Comparison of ENCODE assay signal across 9 cellular contexts in the genomic region with DNA sequence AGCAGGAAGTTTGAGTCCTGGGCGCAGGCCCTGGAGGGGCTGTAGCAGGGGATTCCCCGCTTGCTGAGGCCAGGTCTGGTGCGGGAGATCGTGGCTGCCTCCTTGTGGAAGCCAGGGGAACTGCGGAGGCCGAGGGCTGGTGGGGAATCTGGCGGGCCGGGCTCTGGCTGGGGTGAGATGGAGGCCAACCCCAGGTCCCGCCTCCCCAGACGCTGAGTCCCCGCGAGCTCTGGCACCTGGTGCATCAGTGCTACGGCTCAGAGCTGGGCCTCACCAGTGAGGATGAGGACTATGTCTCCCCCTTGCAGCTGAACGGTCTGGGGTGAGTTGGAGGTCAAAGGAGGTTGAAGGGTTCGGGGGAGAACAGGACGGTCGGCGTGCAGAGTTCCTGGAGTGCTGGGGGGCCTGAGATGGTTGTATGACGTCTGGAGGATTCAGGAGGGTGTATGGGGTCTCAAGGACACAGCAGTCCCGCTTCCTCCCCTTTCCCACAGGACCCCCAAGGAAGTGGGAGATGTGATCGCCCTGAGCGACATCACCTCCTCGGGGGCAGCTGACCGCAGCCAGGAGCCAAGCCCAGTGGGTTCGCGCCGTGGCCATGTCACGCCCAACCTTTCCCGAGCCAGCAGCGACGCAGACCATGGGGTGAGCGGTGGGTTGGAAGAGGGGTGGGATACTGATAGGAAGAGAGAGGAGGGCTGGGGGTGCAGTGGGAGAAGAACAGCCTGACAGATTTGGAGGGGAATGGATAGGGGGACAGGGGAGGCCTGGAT. TPM values are rescaled to one million over a fixed set of nuclear protein-coding genes. Genes with fewer than 3 reads are reported as not detected.
DNase-seq lines count a peak whose midpoint lies in the region; ATAC-seq, FAIRE-seq and TF ChIP-seq lines count a peak whose summit lies in the region.
"Had no signal": no experiment of that assay in that cellular context is flagged by ENCODE, and none has a peak within 500 bp of the region (broad histone marks: within the 10 kb centered on the region; RNA-seq: fewer than 3 reads in every experiment).

No MANE protein-coding gene starts in this region.

- H3K4me2 ChIP-seq in K562 (ENCODE audit: insufficient read depth, low read length), result no peak overlapping the region
- H3K4me2 ChIP-seq in keratinocyte (ENCODE audit: control insufficient read depth, extremely low read depth, insufficient read depth, low read depth, low read length), result no peak overlapping the region

- 0 out of 4 replicates have a peak overlapping the region, but pooled peaks of 1 of the 2 experiments have one; percentile 6 for H3K9ac ChIP-seq in K562 (ENCODE audit: insufficient read depth in 1 of 2, low read depth in 2 of 2, low read length in 2 of 2)
- H3K9ac ChIP-seq in keratinocyte (ENCODE audit: control insufficient read depth, extremely low read depth, insufficient read depth, low read length), result no peak overlapping the region

- peaks cover 3% of the 10 kb centered on the region for H3K9me3 ChIP-seq in WERI-Rb-1 (ENCODE audit: severe bottlenecking)
- no peaks in the 10 kb centered on the region for H3K9me3 ChIP-seq in K562 (replicated peaks; ENCODE audit: control insufficient read depth, insufficient read depth, low read depth, low read length)
- no peaks in the 10 kb centered on the region for H3K9me3 ChIP-seq in keratinocyte (ENCODE audit: control insufficient read depth, low read depth, low read length)

- peak; percentile 89 for ATAC-seq in K562

- H2AFZ ChIP-seq in K562 (ENCODE audit: low read depth, low read length) (no peak overlapping the region), keratinocyte (ENCODE audit: control insufficient read depth, low read length) (no peak overlapping the region)

- no peaks in the 10 kb centered on the region for H3K27me3 ChIP-seq in WERI-Rb-1 (ENCODE audit: insufficient read depth, low read depth, severe bottlenecking)
- H3K27me3 ChIP-seq in K562 (ENCODE audit: control insufficient read depth in 2 of 2, insufficient read depth in 2 of 2, low read length in 2 of 2), result no peaks in the 10 kb centered on the region
- no peaks in the 10 kb centered on the region for H3K27me3 ChIP-seq in keratinocyte (ENCODE audit: control insufficient read depth, extremely low read depth, insufficient read depth, low read length)

- TF ChIP-seq RAD21 in Ishikawa (IDR thresholded peaks at IDR 0.05; ENCODE audit: low read depth), result peak; percentile 83
- peak; percentile 76 to 89 for TF ChIP-seq RAD21 in K562 (CRISPR knock-in tag; conservative IDR thresholded peaks at IDR 0.05 in 1 of 2, IDR thresholded peaks at IDR 0.05 in 1 of 2)

- peak overlapping the region; percentile 61 for H3K27ac ChIP-seq in WERI-Rb-1
- no peak overlapping the region for H3K27ac ChIP-seq in K562 (ENCODE audit: extremely low read depth, low read depth, low read length)
- no peak overlapping the region for H3K27ac ChIP-seq in keratinocyte (ENCODE audit: control insufficient read depth, insufficient read depth, low read length)
- H3K27ac ChIP-seq: SK-N-MC had no signal

- H3K79me2 ChIP-seq in K562 (ENCODE audit: control insufficient read depth, insufficient read depth, low read length) (no peaks in the 10 kb centered on the region), keratinocyte (ENCODE audit: control insufficient read depth, insufficient read depth, low read length) (no peaks in the 10 kb centered on the region)

- H3K36me3 ChIP-seq in WERI-Rb-1, result peaks cover 92% of the 10 kb centered on the region
- H3K36me3 ChIP-seq in K562 (ENCODE audit: control insufficient read depth, insufficient read depth, low read length), result peaks cover 88% of the 10 kb centered on the region
- H3K36me3 ChIP-seq in keratinocyte (ENCODE audit: control insufficient read depth in 2 of 2, extremely low read depth in 1 of 2, insufficient read depth in 2 of 2, low read length in 2 of 2), result peaks cover 18 to 22% of the 10 kb centered on the region in 2 experiments

- in situ Hi-C loops in K562 (cut with MboI), result loop anchor here (5.0 kb wide), 1 partner anchor 171 kb away; no protein-coding TSS in a partner anchor

- 74% methylated on average over 22 of the region's 32 CpGs for WGBS in K562 (ENCODE audit: insufficient coverage, low coverage, missing lambda C conversion rate)

- DNase-seq in DMS53 (lab: John Stamatoyannopoulos, UW) (peak; percentile 72), WERI-Rb-1 (peak; percentile 84), K562 (ENCODE audit: extremely low read depth in 1 of 4, low spot score in 3 of 4) (peak; percentile 65 to 78 (median 74)), keratinocyte (ENCODE audit: low read depth, low spot score) (peak; percentile 9), NCI-H1417 treated with DMSO at 0.1 percent for 48 hours (lab: John Stamatoyannopoulos, UW) (no peak), KG1 (lab: John Stamatoyannopoulos, UW) (no peak)
- peak; percentile 82 for DNase-seq in stimulated activated CD4-positive, alpha-beta T cell treated with anti-CD3 and anti-CD28 coated beads, Interleukin-4, amount 100 ng/mL, for 1 hour

- CTCF ChIA-PET in K562 (lab: Yijun Ruan, JAX; ENCODE audit: low intra/inter-chr PET ratio), result interaction anchor here (0.6 to 2.7 kb wide), 4 partner anchors 40 to 373 kb away, joined by 3 to 28 read pairs (median 3); a partner anchor contains a TSS

- POLR2A ChIA-PET in K562 (lab: Yijun Ruan, JAX), result interaction anchor here (0.8 kb wide), 1 partner anchor 123 kb away, joined by 4 read pairs; no protein-coding TSS in a partner anchor

- 0 out of 2 replicates have a peak, but pooled peaks have one; percentile 37 for TF ChIP-seq POLR2A in K562 (conservative IDR thresholded peaks at IDR 0.05)

- FAIRE-seq in K562 (lab: Jason Lieb, UNC) (no peak), keratinocyte (lab: Jason Lieb, UNC) (no peak)

- intact Hi-C loops in K562 (cut with micrococcal nuclease), result loop anchor here (1.0 to 2.0 kb wide), 3 partner anchors 40 to 278 kb away; a partner anchor contains a TSS

- no peak for TF ChIP-seq EP300 in Ishikawa (IDR thresholded peaks at IDR 0.05; ENCODE audit: borderline replicate concordance)
- no peak for TF ChIP-seq EP300 in K562 (IDR thresholded peaks at IDR 0.05; ENCODE audit: low read length)

- dilution Hi-C loops in keratinocyte (cut with MboI; ENCODE audit: extremely low pct_ligation_motif_present, low sequenced_read_pairs), result no loop called here

- H3K4me1 ChIP-seq in K562 (replicated peaks in 1 of 2; ENCODE audit: control insufficient read depth in 2 of 2, insufficient read depth in 2 of 2, low read length in 2 of 2) (peaks cover 0 to 28% of the 10 kb centered on the region in 2 experiments; a peak in 2 of 5 replicates), keratinocyte (ENCODE audit: control insufficient read depth, extremely low read depth, insufficient read depth, low read length) (no peaks in the 10 kb centered on the region)

- no peak overlapping the region for H3K4me3 ChIP-seq in WERI-Rb-1 (ENCODE audit: low read depth, low read length)
- H3K4me3 ChIP-seq in K562, result no peak overlapping the region
- no peak overlapping the region for H3K4me3 ChIP-seq in keratinocyte (ENCODE audit: control insufficient read depth in 2 of 3, extremely low read depth in 1 of 3, insufficient read depth in 2 of 3, low read depth in 1 of 3, low read length in 3 of 3)
- H3K4me3 ChIP-seq: SK-N-MC had no signal

- H4K20me1 ChIP-seq in K562 (replicated peaks; ENCODE audit: control insufficient read depth, insufficient read depth, low read length), result no peaks in the 10 kb centered on the region
- no peaks in the 10 kb centered on the region for H4K20me1 ChIP-seq in keratinocyte (ENCODE audit: control insufficient read depth, extremely low read depth, insufficient read depth, low read length)

- H3K9me1 ChIP-seq in K562 (ENCODE audit: control insufficient read depth, insufficient read depth, low read length) (peaks cover 4% of the 10 kb centered on the region), keratinocyte (ENCODE audit: control insufficient read depth, extremely low read depth, insufficient read depth, low read length) (no peaks in the 10 kb centered on the region)

- no TSS peak for BruUV-seq in K562 (replicated peaks; lab: Mats Ljungman, UMichigan)

- TF ChIP-seq CTCF in WERI-Rb-1 (IDR thresholded peaks at IDR 0.05; ENCODE audit: low read depth, low read length), result peak; percentile 96
- TF ChIP-seq CTCF in K562 (IDR thresholded peaks at IDR 0.05 in 2 of 3, conservative IDR thresholded peaks at IDR 0.05 in 1 of 3; ENCODE audit: insufficient read depth in 2 of 3, low read depth in 1 of 3, low read length in 3 of 3), result peak; percentile 86 to 93 (median 89)
- TF ChIP-seq CTCF in keratinocyte (optimal IDR thresholded peaks at IDR 0.05 in 1 of 3, IDR thresholded peaks at IDR 0.05 in 1 of 3, conservative IDR thresholded peaks at IDR 0.05 in 1 of 3; ENCODE audit: extremely low read depth in 1 of 3, insufficient read depth in 2 of 3, low read length in 3 of 3), result peak; percentile 76 to 96 (median 84)

RNA-seq across cellular contexts. Expression of a gene that starts 13.1 kb away (rescaled TPM):
- total RNA-seq in K562 (2011; cell fraction: chromatin; rRNA removed; ENCODE audit: low replicate concordance), result 167 and 288 TPM in 2 replicates
- 130 and 133 TPM in 2 replicates for total RNA-seq in K562 (2011; cell fraction: nucleolus; rRNA removed)
- total RNA-seq in K562 (2011; cell fraction: nucleoplasm; rRNA removed), result 132 and 192 TPM in 2 replicates
- total RNA-seq in K562 (2014; rRNA removed) (41.8 and 47.0 TPM in 2 replicates), K562 (2014; rRNA removed; fragmentation: Illumina TruSeq; extraction: Trizol) (13.9 and 16.4 TPM in 2 replicates), K562 (2015; rRNA removed; fragmentation: Illumina TruSeq; extraction: Trizol) (19.4 and 20.5 TPM in 2 replicates), K562 (2021) (58.7 and 62.5 TPM in 2 replicates)
- polyA plus RNA-seq in K562 (2011; rRNA removed) (39.4 and 54.3 TPM in 2 replicates), K562 (2014; fragmentation: Illumina TruSeq; extraction: Trizol) (38.5 and 54.1 TPM in 2 replicates), K562 (2014; fragmentation: Nextera tagmentation; extraction: Ambion mirVana) (1 to 10 TPM; 1.4 to 1.7 TPM), K562 (2014; rRNA removed) (61.7 and 63.8 TPM in 2 replicates), keratinocyte (22.1 to 26.8 TPM (median 24.6 TPM) in 3 replicates)
- polyA plus RNA-seq in K562 (2011; cell fraction: cytosol; rRNA removed), result 51.1 and 57.8 TPM in 2 replicates
- polyA plus RNA-seq in K562 (2011; cell fraction: nucleus; rRNA removed), result 131 and 183 TPM in 2 replicates
- polyA plus RNA-seq in K562 (2012), result 35.7 and 68.6 TPM in 2 replicates
- polyA minus RNA-seq in K562 (2011; rRNA and poly(A)+ RNA removed), result 41.4 and 44.4 TPM in 2 replicates
- 39.7 and 39.8 TPM in 2 replicates for polyA minus RNA-seq in K562 (2011; cell fraction: cytosol; rRNA and poly(A)+ RNA removed)
- 31.2 and 45.4 TPM in 2 replicates for polyA minus RNA-seq in K562 (2011; cell fraction: nucleus; rRNA and poly(A)+ RNA removed)
- 10.2 TPM for polyA plus RNA-seq in keratinocyte (2011; ENCODE audit: low read depth)
- 24.4 and 28.2 TPM in 2 replicates for polyA plus RNA-seq in keratinocyte (2011; cell fraction: cytosol; rRNA removed)
- polyA plus RNA-seq in keratinocyte (2011; cell fraction: nucleus; rRNA removed), result 44.1 and 73.3 TPM in 2 replicates
- polyA plus RNA-seq in keratinocyte (2012; ENCODE audit: low replicate concordance), result 14.2 and 25.5 TPM in 2 replicates
- 23.0 to 35.5 TPM (median 26.0 TPM) in 3 replicates for polyA minus RNA-seq in keratinocyte
- polyA minus RNA-seq in keratinocyte (2011; cell fraction: cytosol; rRNA and poly(A)+ RNA removed), result 21.9 TPM
- 15.7 and 19.5 TPM in 2 replicates for polyA minus RNA-seq in keratinocyte (2011; cell fraction: nucleus; rRNA and poly(A)+ RNA removed)

RNA-seq across cellular contexts. Expression of a gene that starts 17.0 kb away (rescaled TPM):
- total RNA-seq in K562 (2011; cell fraction: chromatin; rRNA removed; ENCODE audit: low replicate concordance), result 6.3 and 14.6 TPM in 2 replicates
- 7.7 and 7.9 TPM in 2 replicates for total RNA-seq in K562 (2011; cell fraction: nucleolus; rRNA removed)
- 8.3 and 13.4 TPM in 2 replicates for total RNA-seq in K562 (2011; cell fraction: nucleoplasm; rRNA removed)
- total RNA-seq in K562 (2014; rRNA removed) (0.91 and 1.6 TPM in 2 replicates), K562 (2014; rRNA removed; fragmentation: Illumina TruSeq; extraction: Trizol) (0.51 and 0.80 TPM in 2 replicates), K562 (2015; rRNA removed; fragmentation: Illumina TruSeq; extraction: Trizol) (0.91 and 1.2 TPM in 2 replicates), K562 (2021) (1.8 TPM in 2 replicates)
- polyA plus RNA-seq in K562 (2011; rRNA removed) (2.5 and 4.2 TPM in 2 replicates), K562 (2014; fragmentation: Illumina TruSeq; extraction: Trizol) (0.79 and 1.0 TPM in 2 replicates), K562 (2014; fragmentation: Nextera tagmentation; extraction: Ambion mirVana) (under 1 TPM; 0.03 to 0.06 TPM), K562 (2014; rRNA removed) (1.2 and 2.1 TPM in 2 replicates), keratinocyte (0.30 to 0.46 TPM (median 0.45 TPM) in 3 replicates)
- 2.3 and 2.6 TPM in 2 replicates for polyA plus RNA-seq in K562 (2011; cell fraction: cytosol; rRNA removed)
- polyA plus RNA-seq in K562 (2011; cell fraction: nucleus; rRNA removed), result 9.1 and 10.0 TPM in 2 replicates
- polyA plus RNA-seq in K562 (2012), result 1.4 and 3.7 TPM in 2 replicates
- polyA minus RNA-seq in K562 (2011; rRNA and poly(A)+ RNA removed), result 1.1 and 2.6 TPM in 2 replicates
- 1.2 and 1.5 TPM in 2 replicates for polyA minus RNA-seq in K562 (2011; cell fraction: cytosol; rRNA and poly(A)+ RNA removed)
- 1.6 and 2.2 TPM in 2 replicates for polyA minus RNA-seq in K562 (2011; cell fraction: nucleus; rRNA and poly(A)+ RNA removed)
- not detected for polyA plus RNA-seq in keratinocyte (2011; ENCODE audit: low read depth)
- polyA plus RNA-seq in keratinocyte (2011; cell fraction: cytosol; rRNA removed), result 0.17 and 0.60 TPM in 2 replicates
- polyA plus RNA-seq in keratinocyte (2011; cell fraction: nucleus; rRNA removed), result 0.36 and 0.69 TPM in 2 replicates
- 0.13 and 0.31 TPM in 2 replicates for polyA plus RNA-seq in keratinocyte (2012; ENCODE audit: low replicate concordance)
- 0.13 to 0.54 TPM in 2 of 3 replicates, not detected in the other for polyA minus RNA-seq in keratinocyte
- not detected for polyA minus RNA-seq in keratinocyte (2011; cell fraction: cytosol; rRNA and poly(A)+ RNA removed)
- 0.21 and 0.54 TPM in 2 replicates for polyA minus RNA-seq in keratinocyte (2011; cell fraction: nucleus; rRNA and poly(A)+ RNA removed)

RNA-seq across cellular contexts. Expression of a gene that starts 28.3 kb away (rescaled TPM):
- total RNA-seq in K562 (2011; cell fraction: chromatin; rRNA removed; ENCODE audit: low replicate concordance), result 0.30 and 0.74 TPM in 2 replicates
- total RNA-seq in K562 (2011; cell fraction: nucleolus; rRNA removed), result 0.26 and 0.67 TPM in 2 replicates
- 0.59 and 0.99 TPM in 2 replicates for total RNA-seq in K562 (2011; cell fraction: nucleoplasm; rRNA removed)
- total RNA-seq in K562 (2014; rRNA removed) (not detected in 2 replicates), K562 (2014; rRNA removed; fragmentation: Illumina TruSeq; extraction: Trizol) (not detected in 2 replicates), K562 (2015; rRNA removed; fragmentation: Illumina TruSeq; extraction: Trizol) (0.15 TPM in 1 of 2 replicates, not detected in the other), K562 (2021) (0.20 and 0.36 TPM in 2 replicates)
- polyA plus RNA-seq in K562 (2011; rRNA removed) (0.10 and 0.11 TPM in 2 replicates), K562 (2014; fragmentation: Illumina TruSeq; extraction: Trizol) (not detected in 2 replicates), K562 (2014; fragmentation: Nextera tagmentation; extraction: Ambion mirVana) (not detected), K562 (2014; rRNA removed) (not detected in 2 replicates), keratinocyte (not detected in 3 replicates)
- 0.09 and 0.12 TPM in 2 replicates for polyA plus RNA-seq in K562 (2011; cell fraction: cytosol; rRNA removed)
- 0.63 and 1.3 TPM in 2 replicates for polyA plus RNA-seq in K562 (2011; cell fraction: nucleus; rRNA removed)
- polyA plus RNA-seq in K562 (2012), result 0.10 and 1.7 TPM in 2 replicates
- polyA minus RNA-seq in K562 (2011; rRNA and poly(A)+ RNA removed), result not detected in 2 replicates
- polyA minus RNA-seq in K562 (2011; cell fraction: cytosol; rRNA and poly(A)+ RNA removed), result not detected in 2 replicates
- 0.27 and 0.56 TPM in 2 replicates for polyA minus RNA-seq in K562 (2011; cell fraction: nucleus; rRNA and poly(A)+ RNA removed)
- not detected for polyA plus RNA-seq in keratinocyte (2011; ENCODE audit: low read depth)
- polyA plus RNA-seq in keratinocyte (2011; cell fraction: cytosol; rRNA removed), result not detected in 2 replicates
- not detected in 2 replicates for polyA plus RNA-seq in keratinocyte (2011; cell fraction: nucleus; rRNA removed)
- not detected in 2 replicates for polyA plus RNA-seq in keratinocyte (2012; ENCODE audit: low replicate concordance)
- not detected in 3 replicates for polyA minus RNA-seq in keratinocyte
- not detected for polyA minus RNA-seq in keratinocyte (2011; cell fraction: cytosol; rRNA and poly(A)+ RNA removed)
- polyA minus RNA-seq in keratinocyte (2011; cell fraction: nucleus; rRNA and poly(A)+ RNA removed), result not detected in 2 replicates

RNA-seq across cellular contexts. Expression of a gene that starts 49.2 kb away (rescaled TPM):
- 49.4 and 86.2 TPM in 2 replicates for total RNA-seq in K562 (2011; cell fraction: chromatin; rRNA removed; ENCODE audit: low replicate concordance)
- 38.2 and 47.9 TPM in 2 replicates for total RNA-seq in K562 (2011; cell fraction: nucleolus; rRNA removed)
- 33.4 and 39.9 TPM in 2 replicates for total RNA-seq in K562 (2011; cell fraction: nucleoplasm; rRNA removed)
- total RNA-seq in K562 (2014; rRNA removed), result 14.5 and 14.6 TPM in 2 replicates
- total RNA-seq in K562 (2014; rRNA removed; fragmentation: Illumina TruSeq; extraction: Trizol), result 15.8 and 17.7 TPM in 2 replicates
- 10.0 and 10.4 TPM in 2 replicates for total RNA-seq in K562 (2015; rRNA removed; fragmentation: Illumina TruSeq; extraction: Trizol)
- total RNA-seq in K562 (2021), result 15.5 and 16.5 TPM in 2 replicates
- 9.6 and 12.0 TPM in 2 replicates for polyA plus RNA-seq in K562 (2011; rRNA removed)
- polyA plus RNA-seq in K562 (2011; cell fraction: cytosol; rRNA removed), result 6.8 and 6.9 TPM in 2 replicates
- 17.3 and 18.8 TPM in 2 replicates for polyA plus RNA-seq in K562 (2011; cell fraction: nucleus; rRNA removed)
- polyA plus RNA-seq in K562 (2012), result 7.3 and 9.8 TPM in 2 replicates
- polyA plus RNA-seq in K562 (2014; fragmentation: Illumina TruSeq; extraction: Trizol), result 9.9 and 10.2 TPM in 2 replicates
- polyA plus RNA-seq in K562 (2014; fragmentation: Nextera tagmentation; extraction: Ambion mirVana), result 1 to 10 TPM; 3.3 to 3.5 TPM
- 7.0 and 7.9 TPM in 2 replicates for polyA plus RNA-seq in K562 (2014; rRNA removed)
- 37.5 and 38.9 TPM in 2 replicates for polyA minus RNA-seq in K562 (2011; rRNA and poly(A)+ RNA removed)
- polyA minus RNA-seq in K562 (2011; cell fraction: cytosol; rRNA and poly(A)+ RNA removed), result 9.4 and 17.3 TPM in 2 replicates
- polyA minus RNA-seq in K562 (2011; cell fraction: nucleus; rRNA and poly(A)+ RNA removed), result 32.0 and 50.6 TPM in 2 replicates
- polyA plus RNA-seq in keratinocyte, result 1.9 to 2.5 TPM (median 2.0 TPM) in 3 replicates
- polyA plus RNA-seq in keratinocyte (2011; ENCODE audit: low read depth), result not detected
- polyA plus RNA-seq in keratinocyte (2011; cell fraction: cytosol; rRNA removed), result 1.2 and 1.4 TPM in 2 replicates
- polyA plus RNA-seq in keratinocyte (2011; cell fraction: nucleus; rRNA removed), result 2.1 and 2.2 TPM in 2 replicates
- polyA plus RNA-seq in keratinocyte (2012; ENCODE audit: low replicate concordance), result 0.37 and 1.6 TPM in 2 replicates
- 2.7 to 4.9 TPM (median 4.8 TPM) in 3 replicates for polyA minus RNA-seq in keratinocyte
- 1.3 TPM for polyA minus RNA-seq in keratinocyte (2011; cell fraction: cytosol; rRNA and poly(A)+ RNA removed)
- 4.1 and 6.6 TPM in 2 replicates for polyA minus RNA-seq in keratinocyte (2011; cell fraction: nucleus; rRNA and poly(A)+ RNA removed)

Comparison
In these comparisons a context has a peak if more than half of its experiments do, and no peak if none do; other contexts are left out.
1. DNase-seq: peak in DMS53 (single experiment), WERI-Rb-1 (single experiment), K562 (4 of 4), keratinocyte (single experiment) and stimulated activated CD4-positive, alpha-beta T cell treated with anti-CD3 and anti-CD28 coated beads, Interleukin-4, amount 100 ng/mL, for 1 hour (single experiment); none in NCI-H1417 treated with DMSO at 0.1 percent for 48 hours (single experiment) and KG1 (single experiment).
2. Peak in every context shown above with its lines, with median percentiles within 50 percentile points of each other: CTCF ChIP-seq.